Comparison of ENCODE assay signal across 8 cellular contexts in the genomic region with DNA sequence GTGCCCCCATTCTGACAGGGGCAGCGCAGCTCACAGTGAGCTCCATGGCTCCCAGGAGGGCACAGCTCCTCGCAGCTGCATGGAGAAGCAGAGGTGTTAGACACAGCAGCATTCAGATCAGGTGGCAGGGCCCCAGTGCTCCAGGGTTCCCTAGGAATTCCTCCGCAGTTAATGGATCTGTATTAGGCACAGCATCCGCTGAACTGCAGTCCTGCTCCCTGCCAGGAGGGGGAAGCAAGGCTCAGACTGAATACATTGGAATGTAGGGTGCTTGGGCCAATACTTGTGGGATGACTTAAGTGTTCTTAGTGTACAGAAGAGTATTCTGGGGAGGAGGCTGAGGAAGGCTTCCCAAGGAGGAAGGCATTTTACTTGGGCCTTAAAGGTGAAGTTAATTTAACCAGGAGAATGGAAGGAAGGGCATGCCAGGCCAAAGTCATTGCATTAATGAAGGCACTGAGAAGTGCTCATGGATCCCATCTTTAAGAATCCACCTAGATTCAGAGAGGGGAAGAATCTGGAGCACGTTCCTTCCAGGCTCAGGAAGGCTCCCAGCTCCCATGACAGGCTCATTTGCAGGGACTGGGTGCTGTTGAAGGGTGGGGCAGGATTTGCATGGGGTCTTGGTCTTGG.
DNase-seq lines count a peak whose midpoint lies in the region; ATAC-seq and TF ChIP-seq lines count a peak whose summit lies in the region.

No MANE protein-coding gene starts in this region.

- H3K4me3 ChIP-seq in WI38 (ENCODE audit: low read depth, low read length), result no peak overlapping the region
- H3K4me3 ChIP-seq in ovary, result no peak overlapping the region

- TF ChIP-seq POLR2A in ovary (IDR thresholded peaks at IDR 0.05), result no peak

- ATAC-seq in foreskin keratinocyte (peak; percentile 74), GM19023 (IDR thresholded peaks at IDR 0.05; ENCODE audit: unreplicated experiment) (no peak)

- H3K36me3 ChIP-seq in ovary, result no peaks in the 10 kb centered on the region

- no peaks in the 10 kb centered on the region for H3K9me3 ChIP-seq in ovary

- WGBS in ovary, 3 donors, result 51 to 68% (median 58%) methylated on average over 5 of the region's 5 CpGs

- H3K27ac ChIP-seq in foreskin keratinocyte (no peak overlapping the region), ovary (no peak overlapping the region)

- H3K27me3 ChIP-seq in foreskin keratinocyte, result peaks cover 35% of the 10 kb centered on the region
- H3K27me3 ChIP-seq in ovary, result no peaks in the 10 kb centered on the region

- intact Hi-C loops in ovary (cut with DNase I), result loop anchor here in 1 of 4 donors (10.0 kb wide), 1 partner anchor 304 kb away; no protein-coding TSS in a partner anchor

- peak; percentile 87 for TF ChIP-seq CTCF in WI38 (IDR thresholded peaks at IDR 0.05; ENCODE audit: low read depth, low read length)
- TF ChIP-seq CTCF in foreskin keratinocyte (conservative IDR thresholded peaks at IDR 0.05), result peak; percentile 90
- TF ChIP-seq CTCF in ovary (IDR thresholded peaks at IDR 0.05), result peak in 1 of 3 donors; percentile 69

- TF ChIP-seq EP300 in ovary (IDR thresholded peaks at IDR 0.05), result no peak

- DNase-seq in SHP77 (lab: John Stamatoyannopoulos, UW), result peak; percentile 43 to 54
- no peak for DNase-seq in SHP77 treated with DMSO at 0.1 percent for 48 hours (lab: John Stamatoyannopoulos, UW)
- peak; percentile 56 for DNase-seq in LHCN-M2 (ENCODE audit: low read depth)
- DNase-seq in foreskin keratinocyte, result peak; percentile 48 to 82
- DNase-seq in ovary, result peak; percentile 45 to 82 (median 51)
- DNase-seq in activated gamma-delta T cell (lab: John Stamatoyannopoulos, UW), result no peak

- H3K4me1 ChIP-seq in foreskin keratinocyte (peaks cover 3% of the 10 kb centered on the region), ovary (ENCODE audit: insufficient read depth) (no peaks in the 10 kb centered on the region)

Comparison
In these comparisons a context has a peak if more than half of its experiments do, and no peak if none do; other contexts are left out.
1. DNase-seq: peak in SHP77 (2 of 2), LHCN-M2 (single experiment), foreskin keratinocyte (2 of 2) and ovary (5 of 5); none in SHP77 treated with DMSO at 0.1 percent for 48 hours (single experiment) and activated gamma-delta T cell (single experiment).